In the genomic region with DNA sequence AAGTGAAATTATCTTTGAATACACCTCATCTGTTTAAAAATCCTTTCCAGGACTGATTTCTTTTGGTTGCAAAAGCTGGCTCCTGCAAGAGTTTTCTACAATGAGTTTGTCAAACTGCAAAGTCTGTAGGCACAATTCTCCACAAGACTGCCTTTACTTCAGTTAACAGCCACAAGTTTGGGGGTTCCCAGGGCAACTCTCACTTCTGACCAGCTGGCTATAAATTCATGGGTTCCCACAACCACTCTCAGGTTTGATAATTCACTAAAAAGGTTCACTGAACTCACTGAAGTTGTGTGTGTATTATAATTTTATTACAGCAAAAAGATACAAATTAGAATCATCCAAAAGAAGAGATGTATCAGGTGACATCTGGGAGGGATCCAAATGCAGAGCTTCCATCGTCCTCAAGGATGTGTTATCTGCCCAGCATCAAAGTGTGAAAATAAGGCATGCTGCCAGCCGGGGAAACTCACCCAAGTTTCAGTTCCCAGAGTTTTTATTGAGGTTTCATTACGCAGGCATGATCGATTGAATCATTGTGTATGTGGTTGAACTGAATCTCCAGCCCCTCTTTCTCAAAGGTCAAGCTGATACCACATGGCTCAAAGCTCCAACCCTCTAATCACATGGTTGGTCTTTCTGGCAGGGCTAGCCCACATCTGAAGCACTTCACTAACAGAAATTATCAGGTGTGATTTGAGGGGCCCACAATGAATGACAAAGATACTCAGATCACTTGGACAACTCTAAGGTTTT, we compare ENCODE assay signal across 12 cellular contexts. TPM values are rescaled to one million over a fixed set of nuclear protein-coding genes. Genes with fewer than 3 reads are reported as not detected.
DNase-seq lines count a peak whose midpoint lies in the region; ATAC-seq and TF ChIP-seq lines count a peak whose summit lies in the region.
"Had no signal": no experiment of that assay in that cellular context is flagged by ENCODE, and none has a peak within 500 bp of the region (broad histone marks: within the 10 kb centered on the region; RNA-seq: fewer than 3 reads in every experiment).

No MANE protein-coding gene starts in this region.

- H3K4me2 ChIP-seq in KMS-11 (peak overlapping the region; percentile 37), OCI-LY7 (ENCODE audit: low read length) (no peak overlapping the region)
- H3K4me2 ChIP-seq: BLaER1 treated with 17β-estradiol and CSF1 and Interleukin-3, amounts not matched to agents 10 nM and 100 nM had no signal

- CTCF ChIA-PET in OCI-LY7 (lab: Charles Lee; ENCODE audit: unreplicated experiment): no interaction called here

- intact Hi-C loops in OCI-LY7 (cut with micrococcal nuclease; ENCODE audit: unreplicated experiment): no loop called here

- peaks cover 41% of the 10 kb centered on the region for H3K4me1 ChIP-seq in KMS-11 (ENCODE audit: low read depth, poor library complexity, severe bottlenecking)
- no peaks in the 10 kb centered on the region for H3K4me1 ChIP-seq in OCI-LY7 (ENCODE audit: insufficient read depth, low read length, poor library complexity, severe bottlenecking)

- H2AFZ ChIP-seq in KMS-11 (ENCODE audit: low read depth) (peak overlapping the region; percentile 1; the same call in 1 of the 2 replicates), OCI-LY7 (ENCODE audit: low read length) (no peak overlapping the region)

- H3K9ac ChIP-seq in KMS-11: peak overlapping the region; percentile 11; the same call in 1 of the 2 replicates
- H3K9ac ChIP-seq: BLaER1 treated with 17β-estradiol and CSF1 and Interleukin-3, amounts not matched to agents 10 nM and 100 nM had no signal

- DNase-seq in GM20000 (ENCODE audit: low spot score): peak; percentile 81
- DNase-seq in OCI-LY7 (ENCODE audit: low spot score): no peak
- DNase-seq in glomerular visceral epithelial cell (ENCODE audit: extremely low spot score): no peak
- DNase-seq in NCI-H146 (lab: John Stamatoyannopoulos, UW): no peak
- DNase-seq in stimulated activated CD8-positive, alpha-beta memory T cell treated with anti-CD3 and anti-CD28 coated beads, Interleukin-4, amount 100 ng/mL, for 48 hours: no peak
- DNase-seq: activated CD4-positive, alpha-beta T cell treated with anti-CD3 and anti-CD28 coated beads, Interleukin-2, amount 50 U/mL, for 1 hour; activated naive CD8-positive, alpha-beta T cell treated with anti-CD3 and anti-CD28 coated beads, Interleukin-2, amount 10 ng/mL, durations not matched to agents 7 days and 5 days; hippocampal formation had no signal

- no peak overlapping the region for H3K4me3 ChIP-seq in KMS-11 (IDR thresholded peaks at IDR 0.05; ENCODE audit: insufficient read depth, low read depth, low read length)
- H3K4me3 ChIP-seq in OCI-LY7 (ENCODE audit: low read depth, low read length, poor library complexity, severe bottlenecking): no peak overlapping the region
- H3K4me3 ChIP-seq: BLaER1 treated with 17β-estradiol and CSF1 and Interleukin-3, amounts not matched to agents 10 nM and 100 nM had no signal

- no peaks in the 10 kb centered on the region for H3K27me3 ChIP-seq in KMS-11 (ENCODE audit: insufficient read depth, low read depth)
- H3K27me3 ChIP-seq: BLaER1 treated with 17β-estradiol and CSF1 and Interleukin-3, amounts not matched to agents 10 nM and 100 nM had no signal

- POLR2A ChIA-PET in OCI-LY7 (lab: Charles Lee): interaction anchor here (1.0 kb wide), 1 partner anchor 24 kb away, joined by 3 read pairs; no protein-coding TSS in a partner anchor

- no peaks in the 10 kb centered on the region for H3K9me3 ChIP-seq in OCI-LY7 (ENCODE audit: low read length)

- no peak for TF ChIP-seq CTCF in GM20000 (IDR thresholded peaks at IDR 0.05; ENCODE audit: extremely low read depth, missing control alignments)
- no peak for TF ChIP-seq CTCF in KMS-11 (conservative IDR thresholded peaks at IDR 0.05; ENCODE audit: low read depth, low read length)
- no peak for TF ChIP-seq CTCF in OCI-LY7 (conservative IDR thresholded peaks at IDR 0.05; ENCODE audit: low read length)

- H3K79me2 ChIP-seq in KMS-11 (ENCODE audit: insufficient read depth, low read depth) (no peaks in the 10 kb centered on the region), OCI-LY7 (ENCODE audit: insufficient read depth, low read depth, low read length) (no peaks in the 10 kb centered on the region)

- H4K20me1 ChIP-seq in KMS-11 (ENCODE audit: insufficient read depth) (no peaks in the 10 kb centered on the region), OCI-LY7 (ENCODE audit: insufficient read depth, low read length) (no peaks in the 10 kb centered on the region)
- H4K20me1 ChIP-seq: BLaER1 treated with 17β-estradiol and CSF1 and Interleukin-3, amounts not matched to agents 10 nM and 100 nM had no signal

- H3K9me2 ChIP-seq in OCI-LY7 (ENCODE audit: insufficient read depth, low read length): no peaks in the 10 kb centered on the region

- ATAC-seq in GM18511 (IDR thresholded peaks at IDR 0.05; ENCODE audit: unreplicated experiment) (peak; percentile 89), HG02943 (IDR thresholded peaks at IDR 0.05; ENCODE audit: low read depth, unreplicated experiment) (peak; percentile 89)

- H3K27ac ChIP-seq in KMS-11 (peak overlapping the region; percentile 50; the same call in 1 of the 2 replicates), OCI-LY7 (ENCODE audit: low read depth, low read length, poor library complexity, severe bottlenecking) (no peak overlapping the region)
- H3K27ac ChIP-seq: BLaER1 treated with 17β-estradiol and CSF1 and Interleukin-3, amounts not matched to agents 10 nM and 100 nM had no signal

- BruUV-seq in OCI-LY7 (replicated peaks; lab: Mats Ljungman, UMichigan): no TSS peak

- H3K36me3 ChIP-seq in KMS-11 (ENCODE audit: insufficient read depth) (no peaks in the 10 kb centered on the region), OCI-LY7 (ENCODE audit: insufficient read depth, low read length) (no peaks in the 10 kb centered on the region)
- H3K36me3 ChIP-seq: BLaER1 treated with 17β-estradiol and CSF1 and Interleukin-3, amounts not matched to agents 10 nM and 100 nM had no signal

RNA-seq across cellular contexts. Expression of a gene that starts 19.0 kb away (rescaled TPM):
- 132 and 146 TPM in 2 replicates for total RNA-seq in OCI-LY7 (2014; rRNA removed; shearing (Covaris generic))
- 151 and 196 TPM in 2 replicates for total RNA-seq in OCI-LY7 (2022)

RNA-seq across cellular contexts. Expression of a gene that starts 23.1 kb away (rescaled TPM):
- total RNA-seq in OCI-LY7 (2014; rRNA removed; shearing (Covaris generic)): 10.4 and 11.6 TPM in 2 replicates
- 18.2 and 26.2 TPM in 2 replicates for total RNA-seq in OCI-LY7 (2022)
